14 cellular contexts compared by ENCODE assay signal in genomic region chr4:22345678-22346077, GRCh38.
"Had no signal": no experiment of that assay in that cellular context is flagged by ENCODE, and none has a peak within 500 bp of the region (broad histone marks: within the 10 kb centered on the region; RNA-seq: fewer than 3 reads in every experiment).

No MANE protein-coding gene starts in this region.

- H3K27me3 ChIP-seq: cardiac muscle cell, right lobe of liver had no signal

- H3K4me1 ChIP-seq: prostate gland, right lobe of liver had no signal

- H3K36me3 ChIP-seq: cardiac muscle cell, prostate gland, right lobe of liver had no signal

- H3K9me3 ChIP-seq: prostate gland, right lobe of liver had no signal

- ATAC-seq: activated CD8-positive, alpha-beta T cell treated with anti-CD3 and anti-CD28 coated beads, Interleukin-2, amount 10 ng/mL, durations not matched to agents 7 days and 5 days; effector memory CD8-positive, alpha-beta T cell; right lobe of liver; stimulated activated effector memory CD8-positive, alpha-beta T cell treated with anti-CD3 and anti-CD28 coated beads, Interleukin-12 subunit alpha, Interleukin-12 subunit beta, amount 100 ng/mL, for 72 hours; WTC11 had no signal

- H3K27ac ChIP-seq: cardiac muscle cell, prostate gland, right lobe of liver had no signal

- DNase-seq: activated CD4-positive, alpha-beta T cell treated with anti-CD3 and anti-CD28 coated beads, Interleukin-2, amount 10 ng/mL, durations not matched to agents 7 days and 5 days; activated CD8-positive, alpha-beta T cell treated with anti-CD3 and anti-CD28 coated beads, Interleukin-2, amount 10 ng/mL, durations not matched to agents 7 days and 5 days; activated naive CD4-positive, alpha-beta T cell treated with Interleukin-2 at 50 U/mL for 16 hours; activated naive CD8-positive, alpha-beta T cell treated with anti-CD3 and anti-CD28 coated beads, Interleukin-2, amount 10 ng/mL, durations not matched to agents 7 days and 5 days; activated T-cell treated with anti-CD3 and anti-CD28 coated beads, Interleukin-2, amount 50 U/mL, for 24 hours; effector memory CD8-positive, alpha-beta T cell; naive B cell; right lobe of liver; small intestine; stimulated activated CD4-positive, alpha-beta T cell treated with anti-CD3 and anti-CD28 coated beads, Interleukin-4, amount 100 ng/mL, for 24 hours had no signal

- H3K4me3 ChIP-seq: cardiac muscle cell, prostate gland, right lobe of liver had no signal
